Comparison of ENCODE assay signal across 15 cellular contexts in genomic region chr12:110382683-110383082, GRCh38.
"Had no signal": no experiment of that assay in that cellular context is flagged by ENCODE, and none has a peak within 500 bp of the region (broad histone marks: within the 10 kb centered on the region; RNA-seq: fewer than 3 reads in every experiment).

No MANE protein-coding gene starts in this region.

- H3K4me3 Mint-ChIP-seq: mesothelial cell of epicardium; natural killer cell treated with Interleukin-12 subunit alpha and Interleukin-12 subunit beta and Interleukin-15 and Interleukin-18, amount 100 ng/mL, for 72 hours had no signal

- ATAC-seq: left lobe of liver; natural killer cell treated with Interleukin-12 subunit alpha and Interleukin-12 subunit beta and Interleukin-15 and Interleukin-18, amount 100 ng/mL, for 72 hours had no signal

- H3K4me1 Mint-ChIP-seq: mesothelial cell of epicardium had no signal

- H3K9me3 Mint-ChIP-seq: mesothelial cell of epicardium; natural killer cell treated with Interleukin-12 subunit alpha and Interleukin-12 subunit beta and Interleukin-15 and Interleukin-18, amount 100 ng/mL, for 72 hours had no signal

- H3K27me3 Mint-ChIP-seq: natural killer cell treated with Interleukin-12 subunit alpha and Interleukin-12 subunit beta and Interleukin-15 and Interleukin-18, amount 100 ng/mL, for 72 hours had no signal

- H3K27ac Mint-ChIP-seq: mesothelial cell of epicardium had no signal

- DNase-seq: activated CD8-positive, alpha-beta memory T cell treated with anti-CD3 and anti-CD28 coated beads for 24 hours; activated gamma-delta T cell treated with Interleukin-2 at 50 U/mL for 16 hours; aorta; brain microvascular endothelial cell; cortex of kidney; effector CD4-positive, alpha-beta T cell; hypothalamus; SHP77 treated with DMSO at 0.1 percent for 48 hours; sigmoid colon; SK-N-SH; stimulated activated naive CD4-positive, alpha-beta T cell; T1000 had no signal
